Comparison of ENCODE assay signal across 10 cellular contexts in genomic region chr19:43316591-43317319, GRCh38. TPM values are rescaled to one million over a fixed set of nuclear protein-coding genes. Genes with fewer than 3 reads are reported as not detected.
DNase-seq lines count a peak whose midpoint lies in the region; ATAC-seq, FAIRE-seq and TF ChIP-seq lines count a peak whose summit lies in the region.
"Had no signal": no experiment of that assay in that cellular context is flagged by ENCODE, and none has a peak within 500 bp of the region (broad histone marks: within the 10 kb centered on the region; RNA-seq: fewer than 3 reads in every experiment).

No MANE protein-coding gene starts in this region.

- H3K9me2 ChIP-seq in MM.1S (replicated peaks; ENCODE audit: insufficient read depth, low read length) (no peaks in the 10 kb centered on the region), neural cell (ENCODE audit: insufficient read depth, low read length) (no peaks in the 10 kb centered on the region)

- H2AFZ ChIP-seq in MM.1S (ENCODE audit: low read length) (peak overlapping the region; percentile 42; the same call in 1 of the 2 replicates), astrocyte (ENCODE audit: low read depth, low read length) (no peak overlapping the region), neural cell (ENCODE audit: low read depth, low read length) (no peak overlapping the region)

- H3K36me3 ChIP-seq in MM.1S (replicated peaks; ENCODE audit: insufficient read depth, low read length) = no peaks in the 10 kb centered on the region
- H3K36me3 ChIP-seq in astrocyte (ENCODE audit: insufficient read depth, low read length) = no peaks in the 10 kb centered on the region
- no peaks in the 10 kb centered on the region for H3K36me3 ChIP-seq in neural cell (ENCODE audit: insufficient read depth, low read length)
- H3K36me3 ChIP-seq: heart left ventricle had no signal

- no peaks in the 10 kb centered on the region for H4K20me1 ChIP-seq in MM.1S (ENCODE audit: insufficient read depth, low read length)
- H4K20me1 ChIP-seq in astrocyte (ENCODE audit: insufficient read depth, low read length) = no peaks in the 10 kb centered on the region
- no peaks in the 10 kb centered on the region for H4K20me1 ChIP-seq in neural cell (ENCODE audit: insufficient read depth)

- H3K79me2 ChIP-seq in MM.1S (ENCODE audit: low read length) (no peaks in the 10 kb centered on the region), astrocyte (ENCODE audit: insufficient read depth, low read length) (no peaks in the 10 kb centered on the region), neural cell (replicated peaks; ENCODE audit: insufficient read depth, low read length) (no peaks in the 10 kb centered on the region)

- no peaks in the 10 kb centered on the region for H3K27me3 Mint-ChIP-seq in astrocyte (ENCODE audit: low read depth, unreplicated experiment)

- peak; percentile 51 for DNase-seq in EH (ENCODE audit: low read depth)
- peak; percentile 78 for DNase-seq in MM.1S
- peak; percentile 10 for DNase-seq in astrocyte (ENCODE audit: low read depth)
- no peak for DNase-seq in SKM-1 (lab: John Stamatoyannopoulos, UW; ENCODE audit: unreplicated experiment)
- DNase-seq in NCI-H187 (lab: John Stamatoyannopoulos, UW) = no peak
- DNase-seq: heart left ventricle, NCI-H2081 had no signal

- FAIRE-seq in astrocyte (lab: Jason Lieb, UNC) = no peak

- H3K9me3 Mint-ChIP-seq in astrocyte (ENCODE audit: unreplicated experiment) = peaks cover 9% of the 10 kb centered on the region

- no peaks in the 10 kb centered on the region for H3K9me3 ChIP-seq in MM.1S (replicated peaks; ENCODE audit: insufficient read depth, low read length)
- peaks cover 3% of the 10 kb centered on the region for H3K9me3 ChIP-seq in astrocyte (ENCODE audit: insufficient read depth, low read depth, low read length)
- no peaks in the 10 kb centered on the region for H3K9me3 ChIP-seq in neural cell (ENCODE audit: low read length)
- H3K9me3 ChIP-seq: heart left ventricle had no signal

- no peak for ATAC-seq in HG03520 (IDR thresholded peaks at IDR 0.05; ENCODE audit: unreplicated experiment)
- ATAC-seq in HG03432 (IDR thresholded peaks at IDR 0.05; ENCODE audit: unreplicated experiment) = no peak
- ATAC-seq: heart left ventricle had no signal

- TF ChIP-seq RAD21 in neural cell (conservative IDR thresholded peaks at IDR 0.05) = peak; percentile 84

- no peak overlapping the region for H3K27ac ChIP-seq in MM.1S (ENCODE audit: low read length)
- H3K27ac ChIP-seq in astrocyte (ENCODE audit: low read depth, low read length) = no peak overlapping the region
- H3K27ac ChIP-seq in neural cell (ENCODE audit: low read length) = no peak overlapping the region
- H3K27ac ChIP-seq: heart left ventricle had no signal

- no peaks in the 10 kb centered on the region for H3K36me3 Mint-ChIP-seq in astrocyte (ENCODE audit: low read depth, unreplicated experiment)

- H3K27ac Mint-ChIP-seq in astrocyte (ENCODE audit: unreplicated experiment) = no peak overlapping the region

- no peaks in the 10 kb centered on the region for H3F3A ChIP-seq in MM.1S (ENCODE audit: insufficient read depth, low read length)
- no peaks in the 10 kb centered on the region for H3F3A ChIP-seq in neural cell (ENCODE audit: insufficient read depth, low read length, poor library complexity, severe bottlenecking)

- H3K4me1 Mint-ChIP-seq in astrocyte (ENCODE audit: low read depth, unreplicated experiment) = no peaks in the 10 kb centered on the region

- H3K27me3 ChIP-seq in MM.1S (replicated peaks; ENCODE audit: insufficient read depth, low read length) (no peaks in the 10 kb centered on the region; the same call in 1 of the 2 replicates), astrocyte (ENCODE audit: insufficient read depth, low read length) (no peaks in the 10 kb centered on the region), neural cell (ENCODE audit: insufficient read depth, low read depth, low read length) (no peaks in the 10 kb centered on the region)

- TF ChIP-seq EP300 in neural cell (conservative IDR thresholded peaks at IDR 0.05; ENCODE audit: poor library complexity, severe bottlenecking) = no peak

- no peak overlapping the region for H3K4me3 Mint-ChIP-seq in astrocyte (ENCODE audit: unreplicated experiment)

- no peak overlapping the region for H3K9ac ChIP-seq in MM.1S (ENCODE audit: low read length)
- no peak overlapping the region for H3K9ac ChIP-seq in astrocyte (ENCODE audit: low read length)
- no peak overlapping the region for H3K9ac ChIP-seq in neural cell (ENCODE audit: low read length)

- no peak overlapping the region for H3K4me3 ChIP-seq in MM.1S (ENCODE audit: low read length)
- no peak overlapping the region for H3K4me3 ChIP-seq in astrocyte (ENCODE audit: insufficient read depth, low read depth, low read length)
- H3K4me3 ChIP-seq in neural cell (ENCODE audit: low read length) = peak overlapping the region; percentile 54
- H3K4me3 ChIP-seq: heart left ventricle had no signal

- H3K4me1 ChIP-seq in MM.1S (ENCODE audit: low read length) (no peaks in the 10 kb centered on the region), astrocyte (ENCODE audit: insufficient read depth, low read length) (no peaks in the 10 kb centered on the region)
- H3K4me1 ChIP-seq: heart left ventricle had no signal

- H3K4me2 ChIP-seq in MM.1S (ENCODE audit: low read depth, low read length) = peak overlapping the region; percentile 68; the same call in 1 of the 2 replicates
- H3K4me2 ChIP-seq in astrocyte (ENCODE audit: low read length) = no peak overlapping the region
- H3K4me2 ChIP-seq in neural cell (ENCODE audit: low read length) = no peak overlapping the region

- TF ChIP-seq CTCF in MM.1S (IDR thresholded peaks at IDR 0.05; ENCODE audit: low read length) = peak; percentile 82
- peak; percentile 16 for TF ChIP-seq CTCF in astrocyte (IDR thresholded peaks at IDR 0.05; ENCODE audit: insufficient read depth, low read depth, low read length)
- peak; percentile 88 for TF ChIP-seq CTCF in neural cell (IDR thresholded peaks at IDR 0.05; ENCODE audit: poor library complexity, severe bottlenecking)

TF ChIP-seq in neural cell, 6 proteins besides CTCF, POLR2A, EP300 and RAD21:
- TF ChIP-seq POLR2AphosphoS5 (IDR thresholded peaks at IDR 0.05) (no peak), SMC3 (conservative IDR thresholded peaks at IDR 0.05; ENCODE audit: poor library complexity) (peak; percentile 78), MXI1 (conservative IDR thresholded peaks at IDR 0.05; ENCODE audit: poor library complexity, severe bottlenecking) (no peak)

RNA-seq across cellular contexts. Expression of gene CD177, which starts 36.7 kb away (rescaled TPM):
- not detected in 2 replicates for total RNA-seq in astrocyte
- polyA plus RNA-seq in neural cell = not detected in 2 replicates
- polyA minus RNA-seq in neural cell = not detected in 2 replicates

RNA-seq across cellular contexts. Expression of gene PSG9, which starts 47.4 kb away (rescaled TPM):
- 0.18 and 0.31 TPM in 2 replicates for total RNA-seq in astrocyte
- polyA plus RNA-seq in neural cell = not detected in 2 replicates
- not detected in 2 replicates for polyA minus RNA-seq in neural cell
- total RNA-seq: heart left ventricle had no signal
- polyA plus RNA-seq: heart left ventricle had no signal

Comparison
In these comparisons a context has a peak if more than half of its experiments do, and no peak if none do; other contexts are left out.
1. DNase-seq: peak in EH (single experiment), MM.1S (single experiment) and astrocyte (single experiment); none in SKM-1 (single experiment) and NCI-H187 (0 of 2).
2. CTCF ChIP-seq: peak in every context shown above with its lines; median percentile 88 in neural cell; 82 in MM.1S; 16 in astrocyte.